Comparison of ENCODE assay signal across 7 cellular contexts in the genomic region with DNA sequence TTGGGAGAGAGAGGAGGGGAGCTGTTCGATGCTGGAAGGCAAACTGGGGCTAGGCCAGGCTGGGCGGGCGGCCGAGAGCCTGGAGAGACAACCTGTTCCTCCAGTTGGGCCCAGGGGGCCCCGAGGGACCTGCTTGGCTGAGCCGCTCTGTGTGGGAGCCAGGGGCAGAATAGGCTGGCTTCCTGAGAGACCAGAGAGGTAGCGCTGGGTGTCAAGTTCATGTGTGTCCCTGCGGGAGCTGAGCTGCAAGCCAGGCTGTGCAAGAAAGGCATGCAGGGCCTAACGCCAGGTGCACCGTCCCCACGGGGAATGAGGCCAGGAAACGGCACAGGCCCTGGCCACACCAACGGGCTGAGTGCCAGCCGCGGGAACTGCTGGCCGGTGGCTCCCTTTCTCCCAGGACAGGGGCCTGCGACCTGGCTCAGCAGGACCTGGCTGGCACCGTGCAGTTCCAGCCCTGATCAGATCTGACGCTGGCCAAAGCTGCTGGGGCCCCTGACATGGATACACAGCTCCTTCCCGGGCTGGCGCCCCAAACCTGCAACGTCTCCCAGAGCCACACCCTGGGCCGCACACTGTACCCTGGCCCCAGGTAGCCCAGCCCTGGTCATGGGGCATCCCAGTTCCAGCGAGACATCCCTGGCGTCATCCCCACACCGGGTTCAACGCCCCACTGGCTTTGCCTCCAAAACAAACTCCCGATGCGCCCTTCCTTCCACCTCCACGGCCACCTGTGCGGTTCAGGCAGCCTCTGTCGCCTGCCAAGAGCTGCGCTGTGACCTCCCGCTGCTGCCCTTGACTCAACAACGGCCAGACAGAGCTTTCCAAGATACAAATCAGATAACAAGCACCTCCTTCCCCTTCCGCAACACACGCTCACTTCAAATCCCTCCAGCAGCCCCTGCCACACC.
DNase-seq lines count a peak whose midpoint lies in the region; ATAC-seq, FAIRE-seq and TF ChIP-seq lines count a peak whose summit lies in the region.

No MANE protein-coding gene starts in this region.

- CTCF ChIA-PET in K562 (lab: Yijun Ruan, JAX; ENCODE audit: low intra/inter-chr PET ratio) = no interaction called here

- DNase-seq in NCI-H187 treated with DMSO at 0.1 percent for 48 hours (lab: John Stamatoyannopoulos, UW) = peak; percentile 16
- DNase-seq in K562 (ENCODE audit: extremely low read depth in 1 of 4, low spot score in 3 of 4) = no peak
- peak; percentile 73 for DNase-seq in lung (ENCODE audit: low spot score)
- DNase-seq in upper lobe of left lung = peak; percentile 74 to 94
- DNase-seq in SKM-1 (lab: John Stamatoyannopoulos, UW; ENCODE audit: unreplicated experiment) = no peak
- DNase-seq in activated CD4-positive, CD25-positive, alpha-beta regulatory T cell treated with anti-CD3 and anti-CD28 coated beads, Interleukin-2, amount 50 U/mL, for 72 hours = no peak
- no peak for DNase-seq in foreskin melanocyte

- no peak overlapping the region for H2AFZ ChIP-seq in K562 (ENCODE audit: low read depth, low read length)

- H3K79me2 ChIP-seq in K562 (ENCODE audit: control insufficient read depth, insufficient read depth, low read length) = no peaks in the 10 kb centered on the region

- intact Hi-C loops in K562 (cut with micrococcal nuclease) = loop anchor here (10.0 kb wide), 1 partner anchor 115 kb away; no protein-coding TSS in a partner anchor

- POLR2A ChIA-PET in K562 (lab: Yijun Ruan, JAX) = no interaction called here

- H3K27me3 ChIP-seq in K562 (ENCODE audit: control insufficient read depth in 2 of 2, insufficient read depth in 2 of 2, low read length in 2 of 2) (no peaks in the 10 kb centered on the region), lung (ENCODE audit: control insufficient read depth, insufficient read depth) (no peaks in the 10 kb centered on the region), upper lobe of left lung (no peaks in the 10 kb centered on the region)

- H3K9me1 ChIP-seq in K562 (ENCODE audit: control insufficient read depth, insufficient read depth, low read length) = no peaks in the 10 kb centered on the region

- ATAC-seq in K562 (no peak), lung (ENCODE audit: insufficient read depth, low FRiP score) (no peak), upper lobe of left lung (ENCODE audit: low FRiP score in 2 of 2) (peak; percentile 61 to 71)

- H3K4me2 ChIP-seq in K562 (ENCODE audit: insufficient read depth, low read length) = no peak overlapping the region

- in situ Hi-C loops in K562 (cut with MboI) = no loop called here

- H3K4me3 ChIP-seq in K562 (no peak overlapping the region), lung (no peak overlapping the region), upper lobe of left lung (no peak overlapping the region)

- H3K36me3 ChIP-seq in K562 (ENCODE audit: control insufficient read depth, insufficient read depth, low read length) = peaks cover 45% of the 10 kb centered on the region; the same call in 2 of the 3 replicates
- peaks cover 0 to 78% of the 10 kb centered on the region in 2 donors for H3K36me3 ChIP-seq in lung (ENCODE audit: control insufficient read depth in 2 of 2, insufficient read depth in 2 of 2, low read length in 2 of 2)
- peaks cover 30 to 97% (median 78%) of the 10 kb centered on the region in 4 donors for H3K36me3 ChIP-seq in upper lobe of left lung

- TF ChIP-seq CTCF in K562 (IDR thresholded peaks at IDR 0.05 in 2 of 3, conservative IDR thresholded peaks at IDR 0.05 in 1 of 3; ENCODE audit: insufficient read depth in 2 of 3, low read depth in 1 of 3, low read length in 3 of 3) (no peak), lung (IDR thresholded peaks at IDR 0.05; ENCODE audit: control extremely low read depth, extremely low read depth) (no peak), upper lobe of left lung (IDR thresholded peaks at IDR 0.05) (peak in 1 of 6 experiments; percentile 8)

- peaks cover 0 to 35% of the 10 kb centered on the region in 2 experiments; a peak in 2 of 5 replicates for H3K4me1 ChIP-seq in K562 (replicated peaks in 1 of 2; ENCODE audit: control insufficient read depth in 2 of 2, insufficient read depth in 2 of 2, low read length in 2 of 2)
- peaks cover 5 to 9% of the 10 kb centered on the region in 2 donors for H3K4me1 ChIP-seq in lung (ENCODE audit: control insufficient read depth in 2 of 2, insufficient read depth in 2 of 2, low read length in 2 of 2)
- H3K4me1 ChIP-seq in upper lobe of left lung = peaks cover 5 to 27% (median 17%) of the 10 kb centered on the region in 4 donors

- 67% methylated on average over 24 of the region's 37 CpGs for WGBS in K562 (ENCODE audit: insufficient coverage, low coverage, missing lambda C conversion rate)
- 55 to 81% methylated on average over 37 of the region's 37 CpGs for WGBS in lung, 2 donors
- 61 to 62% methylated on average over 16 to 32 of the region's 37 CpGs for WGBS in upper lobe of left lung, 2 donors

- TF ChIP-seq POLR2A in K562 (conservative IDR thresholded peaks at IDR 0.05) (no peak), upper lobe of left lung (IDR thresholded peaks at IDR 0.05) (no peak)

- no peak for FAIRE-seq in K562 (lab: Jason Lieb, UNC)

- peak overlapping the region in 1 of 2 experiments; percentile 55; a peak in 2 of 4 replicates for H3K9ac ChIP-seq in K562 (ENCODE audit: insufficient read depth in 1 of 2, low read depth in 2 of 2, low read length in 2 of 2)

- H3K27ac ChIP-seq in K562 (ENCODE audit: extremely low read depth, low read depth, low read length) (no peak overlapping the region), lung (ENCODE audit: low read depth in 1 of 2, low read length in 1 of 2) (peak overlapping the region in 1 of 2 donors; percentile 7), upper lobe of left lung (peak overlapping the region in 2 of 4 donors; percentile 20 to 57)

- H4K20me1 ChIP-seq in K562 (replicated peaks; ENCODE audit: control insufficient read depth, insufficient read depth, low read length) = peaks cover 5% of the 10 kb centered on the region; the same call in 1 of the 2 replicates

- no TSS peak for BruUV-seq in K562 (replicated peaks; lab: Mats Ljungman, UMichigan)

- no peak for TF ChIP-seq RAD21 in K562 (CRISPR knock-in tag; conservative IDR thresholded peaks at IDR 0.05 in 1 of 2, IDR thresholded peaks at IDR 0.05 in 1 of 2)

- TF ChIP-seq EP300 in K562 (IDR thresholded peaks at IDR 0.05; ENCODE audit: low read length) (no peak), upper lobe of left lung (IDR thresholded peaks at IDR 0.05) (no peak)

- H3K9me3 ChIP-seq in K562 (replicated peaks; ENCODE audit: control insufficient read depth, insufficient read depth, low read depth, low read length) (no peaks in the 10 kb centered on the region), lung (ENCODE audit: control insufficient read depth in 2 of 2, insufficient read depth in 1 of 2, low read length in 1 of 2) (peaks cover 0 to 4% of the 10 kb centered on the region in 2 donors), upper lobe of left lung (no peaks in the 10 kb centered on the region)

TF ChIP-seq in K562, 482 proteins besides CTCF, POLR2A, EP300 and RAD21:
- TF ChIP-seq, protein P1, sequence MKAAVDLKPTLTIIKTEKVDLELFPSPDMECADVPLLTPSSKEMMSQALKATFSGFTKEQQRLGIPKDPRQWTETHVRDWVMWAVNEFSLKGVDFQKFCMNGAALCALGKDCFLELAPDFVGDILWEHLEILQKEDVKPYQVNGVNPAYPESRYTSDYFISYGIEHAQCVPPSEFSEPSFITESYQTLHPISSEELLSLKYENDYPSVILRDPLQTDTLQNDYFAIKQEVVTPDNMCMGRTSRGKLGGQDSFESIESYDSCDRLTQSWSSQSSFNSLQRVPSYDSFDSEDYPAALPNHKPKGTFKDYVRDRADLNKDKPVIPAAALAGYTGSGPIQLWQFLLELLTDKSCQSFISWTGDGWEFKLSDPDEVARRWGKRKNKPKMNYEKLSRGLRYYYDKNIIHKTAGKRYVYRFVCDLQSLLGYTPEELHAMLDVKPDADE (conservative IDR thresholded peaks at IDR 0.05; ENCODE audit: control insufficient read depth, low read depth, low read length) = no peak
- TF ChIP-seq ESRRA (IDR thresholded peaks at IDR 0.05; ENCODE audit: borderline replicate concordance, low read depth) = peak; percentile 32; the same call in 1 of the 2 replicates

Comparison
In these comparisons a context has a peak if more than half of its experiments do, and no peak if none do; other contexts are left out.
1. DNase-seq: peak in NCI-H187 treated with DMSO at 0.1 percent for 48 hours (single experiment), lung (single experiment) and upper lobe of left lung (2 of 2); none in K562 (0 of 4), SKM-1 (single experiment), activated CD4-positive, CD25-positive, alpha-beta regulatory T cell treated with anti-CD3 and anti-CD28 coated beads, Interleukin-2, amount 50 U/mL, for 72 hours (single experiment) and foreskin melanocyte (single experiment).
2. ATAC-seq: peak in upper lobe of left lung (2 of 2); none in K562 (single experiment) and lung (single experiment).